In genomic region chr21:45643021-45643980, GRCh38 we compare ENCODE assay signal across 8 cellular contexts. TPM values are rescaled to one million over a fixed set of nuclear protein-coding genes. Genes with fewer than 3 reads are reported as not detected.
DNase-seq lines count a peak whose midpoint lies in the region; ATAC-seq and TF ChIP-seq lines count a peak whose summit lies in the region.

Gene PCBP3, plus strand, starts transcription at chr21:45643725. Its CDS starts 206,361 bp downstream, at chr21:45850086.

- H3K36me3 Mint-ChIP-seq in T-helper 17 cell (ENCODE audit: low read depth): no peaks in the 10 kb centered on the region

- peak within 1 kb of the TSS in 1 of 2 donors; percentile 13 for H3K27ac ChIP-seq in right atrium auricular region

- peak within 1 kb of the TSS; percentile 43 to 57 for H3K4me3 ChIP-seq in right atrium auricular region

- ATAC-seq in T-helper 17 cell: peak; percentile 79

- H3K4me1 ChIP-seq in right atrium auricular region: peaks cover 0 to 4% of the 10 kb centered on the region in 2 donors

- H3K27me3 Mint-ChIP-seq in T-helper 17 cell: peaks cover 4% of the 10 kb centered on the region

- peak; percentile 91 for DNase-seq in EL
- peak; percentile 97 for DNase-seq in HCEC 1CT
- DNase-seq in NCI-H1105 (lab: John Stamatoyannopoulos, UW): peak; percentile 90
- peak; percentile 87 to 93 (median 90) for DNase-seq in T-helper 17 cell
- DNase-seq in amniotic epithelial cell (ENCODE audit: low read depth): peak; percentile 93
- DNase-seq in right atrium auricular region (ENCODE audit: low spot score): peak; percentile 94
- DNase-seq in pulmonary artery endothelial cell (ENCODE audit: low read depth, low spot score): peak; percentile 56
- peak; percentile 98 for DNase-seq in ureter (ENCODE audit: low spot score)

- H3K9me3 ChIP-seq in T-helper 17 cell (ENCODE audit: control insufficient read depth, low read length, poor library complexity, severe bottlenecking): no peaks in the 10 kb centered on the region
- no peaks in the 10 kb centered on the region for H3K9me3 ChIP-seq in right atrium auricular region

- H3K4me3 Mint-ChIP-seq in T-helper 17 cell: peak within 1 kb of the TSS; percentile 76

- H3K27me3 ChIP-seq in right atrium auricular region: no peaks in the 10 kb centered on the region

- no peak for TF ChIP-seq CTCF in right atrium auricular region (IDR thresholded peaks at IDR 0.05)

- peaks cover 11% of the 10 kb centered on the region for H3K4me1 Mint-ChIP-seq in T-helper 17 cell

- H3K27ac Mint-ChIP-seq in T-helper 17 cell: peak within 1 kb of the TSS; percentile 48

- H3K36me3 ChIP-seq in right atrium auricular region: no peaks in the 10 kb centered on the region

RNA-seq across cellular contexts. Expression of gene PCBP3, which starts in this region (rescaled TPM):
- 1 to 10 TPM in 1 of 2 donors, under 1 TPM in 1; 0.91 to 4.2 TPM for total RNA-seq in T-helper 17 cell
- 1 to 10 TPM; 2.3 to 5.2 TPM for total RNA-seq in right atrium auricular region
- 0.13 and 0.14 TPM in 2 replicates for total RNA-seq in pulmonary artery endothelial cell
- 7.1 TPM for total RNA-seq in ureter

Comparison
In these comparisons a context has a peak if more than half of its experiments do, and no peak if none do; other contexts are left out.
1. Peak in DNase-seq in pulmonary artery endothelial cell; RNA of the gene not detected or under 1 TPM.